Comparison of ENCODE assay signal across 26 cellular contexts in genomic region chr11:44940424-44940823, GRCh38. TPM values are rescaled to one million over a fixed set of nuclear protein-coding genes. Genes with fewer than 3 reads are reported as not detected.
DNase-seq lines count a peak whose midpoint lies in the region; ATAC-seq and TF ChIP-seq lines count a peak whose summit lies in the region.
"Had no signal": no experiment of that assay in that cellular context is flagged by ENCODE, and none has a peak within 500 bp of the region (broad histone marks: within the 10 kb centered on the region; RNA-seq: fewer than 3 reads in every experiment).

No MANE protein-coding gene starts in this region.

- no peak for ATAC-seq in central memory CD8-positive, alpha-beta T cell (replicated peaks; ENCODE audit: extremely low read depth, poor library complexity, severe bottlenecking)
- ATAC-seq in GM18502 (IDR thresholded peaks at IDR 0.05; ENCODE audit: poor library complexity, unreplicated experiment) (no peak), GM21737 (IDR thresholded peaks at IDR 0.05; ENCODE audit: unreplicated experiment) (no peak)
- ATAC-seq: activated CD8-positive, alpha-beta T cell treated with anti-CD3 and anti-CD28 coated beads for 36 hours; activated T-helper 17 cell treated with anti-CD3 and anti-CD28 coated beads, Interleukin-2, amount 50 U/mL, for 72 hours; natural killer cell treated with Interleukin-12 subunit alpha and Interleukin-12 subunit beta and Interleukin-15 and Interleukin-18, amount 100 ng/mL, for 72 hours had no signal

- H3K27ac ChIP-seq in RWPE1, result peak overlapping the region; percentile 70
- H3K27ac ChIP-seq in right atrium auricular region, result peak overlapping the region; percentile 54 to 65
- H3K27ac ChIP-seq in sigmoid colon, result peak overlapping the region in 3 of 4 donors; percentile 7 to 47 (median 7)
- H3K27ac ChIP-seq: ovary had no signal

- no peak for DNase-seq in RWPE1 (ENCODE audit: low spot score)
- no peak for DNase-seq in central memory CD8-positive, alpha-beta T cell (ENCODE audit: low spot score in 2 of 2)
- DNase-seq in right atrium auricular region (ENCODE audit: low spot score), result no peak
- no peak for DNase-seq in sigmoid colon
- no peak for DNase-seq in GDM1 (lab: John Stamatoyannopoulos, UW)
- DNase-seq in stimulated activated CD4-positive, alpha-beta T cell treated with anti-CD3 and anti-CD28 coated beads, Interleukin-15, amount 100 ng/mL, for 24 hours, result no peak
- DNase-seq: activated CD8-positive, alpha-beta T cell treated with anti-CD3 and anti-CD28 coated beads for 36 hours; activated naive CD4-positive, alpha-beta T cell treated with anti-CD3 and anti-CD28 coated beads, Interleukin-2, amount 50 U/mL, for 16 hours; CD4-positive, CD25-positive, alpha-beta regulatory T cell; EL; immature natural killer cell; KBM-7; MG63; NCI-H2081; NCI-H446 treated with DMSO at 0.1 percent for 48 hours; ovary; T-helper 2 cell had no signal

- H3K27me3 ChIP-seq in right atrium auricular region, result no peaks in the 10 kb centered on the region
- H3K27me3 ChIP-seq in sigmoid colon, result no peaks in the 10 kb centered on the region
- H3K27me3 ChIP-seq: esophagus muscularis mucosa, MG63, ovary had no signal

- peaks cover 59% of the 10 kb centered on the region for H3K4me1 Mint-ChIP-seq in central memory CD8-positive, alpha-beta T cell

- H3K27ac Mint-ChIP-seq in central memory CD8-positive, alpha-beta T cell (ENCODE audit: low read depth), result peak overlapping the region; percentile 20
- H3K27ac Mint-ChIP-seq: activated CD8-positive, alpha-beta T cell treated with anti-CD3 and anti-CD28 coated beads for 36 hours; activated T-helper 17 cell treated with anti-CD3 and anti-CD28 coated beads, Interleukin-2, amount 50 U/mL, for 72 hours; immature natural killer cell; mesothelial cell of epicardium; natural killer cell treated with Interleukin-12 subunit alpha and Interleukin-12 subunit beta and Interleukin-15 and Interleukin-18, amount 100 ng/mL, for 72 hours; stimulated activated naive CD8-positive, alpha-beta T cell treated with anti-CD3 and anti-CD28 coated beads, Interleukin-15, Interleukin-2, amounts not matched to agents 100 ng/mL and 50 ng/mL, for 24 hours had no signal

- H3K4me3 Mint-ChIP-seq in central memory CD8-positive, alpha-beta T cell, result no peak overlapping the region
- H3K4me3 Mint-ChIP-seq: activated CD8-positive, alpha-beta T cell treated with anti-CD3 and anti-CD28 coated beads for 36 hours; activated T-helper 17 cell treated with anti-CD3 and anti-CD28 coated beads, Interleukin-2, amount 50 U/mL, for 72 hours; CD4-positive, CD25-positive, alpha-beta regulatory T cell; immature natural killer cell; mesothelial cell of epicardium; natural killer cell treated with Interleukin-12 subunit alpha and Interleukin-12 subunit beta and Interleukin-15 and Interleukin-18, amount 100 ng/mL, for 72 hours; stimulated activated naive CD8-positive, alpha-beta T cell treated with anti-CD3 and anti-CD28 coated beads, Interleukin-15, Interleukin-2, amounts not matched to agents 100 ng/mL and 50 ng/mL, for 24 hours had no signal

- CTCF ChIA-PET in RWPE1 (lab: Yijun Ruan, JAX), result interaction anchor here (1.0 to 1.8 kb wide), 3 partner anchors 14 to 170 kb away, joined by 4 to 13 read pairs (median 5); no protein-coding TSS in a partner anchor

- TF ChIP-seq EP300 in sigmoid colon (IDR thresholded peaks at IDR 0.05), result no peak

- 58 to 81% methylated on average over 7 of the region's 7 CpGs for WGBS in sigmoid colon, 2 donors

- H3K27me3 Mint-ChIP-seq in central memory CD8-positive, alpha-beta T cell, result no peaks in the 10 kb centered on the region
- H3K27me3 Mint-ChIP-seq: activated CD8-positive, alpha-beta T cell treated with anti-CD3 and anti-CD28 coated beads for 36 hours; activated T-helper 17 cell treated with anti-CD3 and anti-CD28 coated beads, Interleukin-2, amount 50 U/mL, for 72 hours; CD4-positive, CD25-positive, alpha-beta regulatory T cell; stimulated activated naive CD8-positive, alpha-beta T cell treated with anti-CD3 and anti-CD28 coated beads, Interleukin-15, Interleukin-2, amounts not matched to agents 100 ng/mL and 50 ng/mL, for 24 hours had no signal

- peaks cover 13% of the 10 kb centered on the region for H3K36me3 Mint-ChIP-seq in central memory CD8-positive, alpha-beta T cell (ENCODE audit: insufficient read depth)
- H3K36me3 Mint-ChIP-seq: CD4-positive, CD25-positive, alpha-beta regulatory T cell; immature natural killer cell; natural killer cell treated with Interleukin-12 subunit alpha and Interleukin-12 subunit beta and Interleukin-15 and Interleukin-18, amount 100 ng/mL, for 72 hours had no signal

- H3K9me3 Mint-ChIP-seq in central memory CD8-positive, alpha-beta T cell, result no peaks in the 10 kb centered on the region
- H3K9me3 Mint-ChIP-seq: activated CD8-positive, alpha-beta T cell treated with anti-CD3 and anti-CD28 coated beads for 36 hours; activated T-helper 17 cell treated with anti-CD3 and anti-CD28 coated beads, Interleukin-2, amount 50 U/mL, for 72 hours; CD4-positive, CD25-positive, alpha-beta regulatory T cell; mesothelial cell of epicardium; natural killer cell treated with Interleukin-12 subunit alpha and Interleukin-12 subunit beta and Interleukin-15 and Interleukin-18, amount 100 ng/mL, for 72 hours; stimulated activated naive CD8-positive, alpha-beta T cell treated with anti-CD3 and anti-CD28 coated beads, Interleukin-15, Interleukin-2, amounts not matched to agents 100 ng/mL and 50 ng/mL, for 24 hours had no signal

- TF ChIP-seq CTCF in RWPE1 (conservative IDR thresholded peaks at IDR 0.05; ENCODE audit: low read depth) (no peak), right atrium auricular region (IDR thresholded peaks at IDR 0.05) (no peak), sigmoid colon (IDR thresholded peaks at IDR 0.05) (no peak)

- no peak overlapping the region for H3K4me3 ChIP-seq in right atrium auricular region
- no peak overlapping the region for H3K4me3 ChIP-seq in sigmoid colon
- H3K4me3 ChIP-seq: coronary artery, esophagus muscularis mucosa, HAP-1, MG63, ovary had no signal

- no peaks in the 10 kb centered on the region for H3K9me3 ChIP-seq in right atrium auricular region
- H3K9me3 ChIP-seq in sigmoid colon, result no peaks in the 10 kb centered on the region
- H3K9me3 ChIP-seq: esophagus muscularis mucosa, HAP-1, MG63, ovary had no signal

- intact Hi-C loops in sigmoid colon (cut with DNase I), result no loop called here

- H3K4me1 ChIP-seq in right atrium auricular region (peaks cover 0 to 55% of the 10 kb centered on the region in 2 donors), sigmoid colon (peaks cover 0 to 16% (median 8%) of the 10 kb centered on the region in 4 donors)
- H3K4me1 ChIP-seq: HAP-1 had no signal

- POLR2A ChIA-PET in RWPE1 (lab: Yijun Ruan, JAX; ENCODE audit: low non-redundant PET), result no interaction called here

- H3K36me3 ChIP-seq in right atrium auricular region (peaks cover 9% of the 10 kb centered on the region), sigmoid colon (no peaks in the 10 kb centered on the region)
- H3K36me3 ChIP-seq: HAP-1, ovary had no signal

- no peak for TF ChIP-seq POLR2A in sigmoid colon (IDR thresholded peaks at IDR 0.05)

RNA-seq across cellular contexts. Expression of gene TP53I11, which starts 10.3 kb away (rescaled TPM):
- 10 to 100 TPM; 46.7 to 89.0 TPM for total RNA-seq in right atrium auricular region
- 10 to 100 TPM; 12.4 to 31.0 (median 24.3) TPM for total RNA-seq in sigmoid colon
- 10 to 100 TPM; 12.0 to 67.0 (median 14.4) TPM for polyA plus RNA-seq in sigmoid colon

Comparison
In these comparisons a context has a peak if more than half of its experiments do, and no peak if none do; other contexts are left out.
1. H3K27ac ChIP-seq: peak in every context shown above with its lines; median percentile 70 in RWPE1; 60 in right atrium auricular region; 7 in sigmoid colon.